8 cellular contexts compared by ENCODE assay signal in the genomic region with DNA sequence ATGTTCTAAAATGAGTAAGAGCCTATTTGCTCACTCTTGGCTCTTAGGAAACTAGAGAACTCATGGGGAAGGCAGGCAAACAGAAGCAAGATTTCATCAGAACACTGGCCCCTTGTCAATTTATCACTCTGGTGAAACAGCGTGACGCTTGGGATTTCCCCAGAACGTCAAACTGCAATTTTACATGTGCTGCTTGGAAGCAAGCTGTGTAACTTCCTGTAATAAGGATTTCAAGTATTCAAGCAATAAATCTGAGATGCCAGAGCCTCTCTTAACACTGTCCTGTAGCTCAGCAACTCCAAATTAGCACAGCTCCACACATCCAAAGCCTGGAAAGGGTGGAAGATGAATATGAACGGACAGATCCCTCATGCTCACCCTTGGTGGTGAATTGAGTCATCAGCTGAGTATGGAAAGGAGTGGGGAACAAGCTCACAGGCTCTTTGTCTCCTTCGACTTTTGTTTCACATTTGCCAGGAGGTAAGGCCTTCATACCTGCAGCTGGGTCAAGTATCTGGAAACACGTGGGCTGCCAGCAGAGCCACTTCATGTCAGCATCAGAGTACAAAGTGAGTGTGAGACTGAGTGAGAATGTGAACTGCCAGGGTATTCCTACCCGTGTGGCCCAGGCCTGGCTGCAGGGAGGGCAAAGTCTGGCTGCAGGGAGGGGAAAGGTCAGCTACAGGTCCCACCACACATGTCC.
DNase-seq lines count a peak whose midpoint lies in the region; TF ChIP-seq lines count a peak whose summit lies in the region.

No MANE protein-coding gene starts in this region.

- no peak for TF ChIP-seq CTCF in GM12864 (IDR thresholded peaks at IDR 0.05; ENCODE audit: low read depth, low read length, missing control alignments)
- no peak for TF ChIP-seq CTCF in epithelial cell of esophagus (IDR thresholded peaks at IDR 0.05; ENCODE audit: insufficient read depth, low read depth, low read length, missing control alignments)
- TF ChIP-seq CTCF in tibial artery (IDR thresholded peaks at IDR 0.05) = no peak

- POLR2A ChIA-PET in activated CD4-positive, alpha-beta T cell treated with anti-CD3 and anti-CD28 coated beads, Interleukin-2, amount 10 ng/mL, durations not matched to agents 7 days and 5 days (lab: Charles Lee) = interaction anchor here (1.2 kb wide), 1 partner anchor 140 kb away, joined by 5 read pairs; a partner anchor contains a TSS

- no peaks in the 10 kb centered on the region for H3K36me3 ChIP-seq in MG63
- no peaks in the 10 kb centered on the region for H3K36me3 ChIP-seq in tibial artery

- no peaks in the 10 kb centered on the region for H3K36me3 Mint-ChIP-seq in activated CD4-positive, alpha-beta T cell treated with anti-CD3 and anti-CD28 coated beads, Interleukin-2, amount 10 ng/mL, durations not matched to agents 7 days and 5 days (ENCODE audit: low read depth)

- H3K27me3 ChIP-seq in MG63 = no peaks in the 10 kb centered on the region
- no peaks in the 10 kb centered on the region for H3K27me3 ChIP-seq in tibial artery

- peaks cover 0 to 38% (median 30%) of the 10 kb centered on the region in 4 donors for H3K4me1 ChIP-seq in tibial artery

- H3K4me3 ChIP-seq in GM12864 (ENCODE audit: low read depth, low read length) (peak overlapping the region; percentile 32; the same call in 1 of the 2 replicates), MG63 (no peak overlapping the region), epithelial cell of esophagus (ENCODE audit: low read length) (no peak overlapping the region), tibial artery (no peak overlapping the region)

- peak overlapping the region; percentile 52 for H3K27ac Mint-ChIP-seq in activated CD4-positive, alpha-beta T cell treated with anti-CD3 and anti-CD28 coated beads, Interleukin-2, amount 10 ng/mL, durations not matched to agents 7 days and 5 days

- no peaks in the 10 kb centered on the region for H3K9me3 Mint-ChIP-seq in activated CD4-positive, alpha-beta T cell treated with anti-CD3 and anti-CD28 coated beads, Interleukin-2, amount 10 ng/mL, durations not matched to agents 7 days and 5 days

- intact Hi-C loops in tibial artery (cut with DNase I; ENCODE audit: low total_unique reads) = loop anchor here (10.0 kb wide), 1 partner anchor 140 kb away; a partner anchor contains a TSS

- H3K27me3 Mint-ChIP-seq in activated CD4-positive, alpha-beta T cell treated with anti-CD3 and anti-CD28 coated beads, Interleukin-2, amount 10 ng/mL, durations not matched to agents 7 days and 5 days = no peaks in the 10 kb centered on the region

- CTCF ChIA-PET in activated CD4-positive, alpha-beta T cell treated with anti-CD3 and anti-CD28 coated beads, Interleukin-2, amount 10 ng/mL, durations not matched to agents 7 days and 5 days (lab: Charles Lee) = interaction anchor here (0.6 to 1.4 kb wide), 6 partner anchors 8 to 924 kb away, joined by 3 to 4 read pairs (median 3); no protein-coding TSS in a partner anchor

- peak overlapping the region; percentile 69 to 71 for H3K27ac ChIP-seq in tibial artery

- peaks cover 12% of the 10 kb centered on the region for H3K4me1 Mint-ChIP-seq in activated CD4-positive, alpha-beta T cell treated with anti-CD3 and anti-CD28 coated beads, Interleukin-2, amount 10 ng/mL, durations not matched to agents 7 days and 5 days

- H3K9me3 ChIP-seq in MG63 (no peaks in the 10 kb centered on the region), tibial artery (no peaks in the 10 kb centered on the region)

- H3K4me3 Mint-ChIP-seq in activated CD4-positive, alpha-beta T cell treated with anti-CD3 and anti-CD28 coated beads, Interleukin-2, amount 10 ng/mL, durations not matched to agents 7 days and 5 days = no peak overlapping the region

- DNase-seq in GM12864 (ENCODE audit: low read depth) (peak; percentile 76), GOT3 (lab: John Stamatoyannopoulos, UW) (peak; percentile 60), MG63 (peak; percentile 67), epithelial cell of esophagus (ENCODE audit: low read depth) (peak; percentile 99), occipital lobe (lab: John Stamatoyannopoulos, UW) (peak; percentile 15), tibial artery (peak; percentile 90 to 95), DMS114 treated with DMSO at 0.1 percent for 48 hours (lab: John Stamatoyannopoulos, UW; ENCODE audit: unreplicated experiment) (no peak)
- peak; percentile 27 for DNase-seq in activated CD4-positive, alpha-beta T cell treated with anti-CD3 and anti-CD28 coated beads, Interleukin-2, amount 10 ng/mL, durations not matched to agents 7 days and 5 days
